ENCODE assay signal across 6 cellular contexts in genomic region chr13:67452526-67452925, GRCh38.
A peak's percentile ranks its signal among the peaks of the same experiment; 100 is the strongest.
DNase-seq lines count a peak whose midpoint lies in the region; FAIRE-seq and TF ChIP-seq lines count a peak whose summit lies in the region.
"Not testable (repeated sequence)": the region's sequence is repeated elsewhere in the genome, so short reads cannot be mapped to it uniquely, and the experiment has no call there.

No MANE protein-coding gene starts in this region.

- WGBS in neuronal stem cell (ENCODE audit: extremely low coverage in 2 of 2, insufficient read length in 2 of 2, insufficient replicate concordance in 1 of 2), 2 donors, result no CpG with 5 or more reads among the region's 8 CpGs

- not testable (repeated sequence) for H3K4me1 Mint-ChIP-seq in chondrocyte (ENCODE audit: low read depth)

- H4K91ac ChIP-seq in neuronal stem cell (ENCODE audit: low read depth, low read length, poor library complexity), result not testable (repeated sequence)

- peaks cover 15% of the 10 kb centered on the region for H3K36me3 Mint-ChIP-seq in chondrocyte (ENCODE audit: low read depth)

- not testable (repeated sequence) for H3K36me3 ChIP-seq in kidney (ENCODE audit: control insufficient read depth in 1 of 2, insufficient read depth in 2 of 2, low read length in 2 of 2); neuronal stem cell (replicated peaks in 1 of 2; ENCODE audit: control insufficient read depth in 2 of 2, insufficient read depth in 2 of 2, low read length in 2 of 2)

- not testable (repeated sequence) for H2BK12ac ChIP-seq in neuronal stem cell (ENCODE audit: low read length)

- H3K4me2 ChIP-seq in neuronal stem cell (ENCODE audit: insufficient read depth, low read length, poor library complexity, severe bottlenecking), result not testable (repeated sequence)

- DNase-seq in COLO668 (lab: John Stamatoyannopoulos, UW; ENCODE audit: unreplicated experiment) (peak; percentile 36), DMS53 (lab: John Stamatoyannopoulos, UW) (peak; percentile 7), NCI-H69 (lab: John Stamatoyannopoulos, UW) (peak; percentile 12), chondrocyte (ENCODE audit: low spot score) (peak; percentile 63), kidney (peak; percentile 65)
- not testable (repeated sequence) for DNase-seq in neuronal stem cell (ENCODE audit: low spot score)

- not testable (repeated sequence) for H3K27me3 ChIP-seq in neuronal stem cell (ENCODE audit: control insufficient read depth in 3 of 3, insufficient read depth in 3 of 3, low read depth in 1 of 3, low read length in 3 of 3)

- peak overlapping the region; percentile 56 for H2AFZ ChIP-seq in neuronal stem cell (ENCODE audit: low read length)

- not testable (repeated sequence) for H3K4me3 ChIP-seq in kidney (ENCODE audit: low read length in 2 of 2); neuronal stem cell (ENCODE audit: low read length in 2 of 2)

- H2BK120ac ChIP-seq in neuronal stem cell (ENCODE audit: low read depth, low read length), result not testable (repeated sequence)

- H2BK5ac ChIP-seq in neuronal stem cell (ENCODE audit: low read length), result not testable (repeated sequence)

- H3K4me3 Mint-ChIP-seq in chondrocyte (ENCODE audit: unreplicated experiment), result not testable (repeated sequence)

- H3K23ac ChIP-seq in neuronal stem cell (ENCODE audit: low read depth, low read length, poor library complexity), result not testable (repeated sequence)

- not testable (repeated sequence) for H3K9me3 ChIP-seq in kidney (ENCODE audit: control insufficient read depth in 1 of 2, low read length in 2 of 2); neuronal stem cell (replicated peaks in 1 of 2; ENCODE audit: control insufficient read depth in 2 of 2, insufficient read depth in 1 of 2, low read depth in 1 of 2, low read length in 2 of 2)

- not testable (repeated sequence) for H3K27me3 Mint-ChIP-seq in chondrocyte (ENCODE audit: low read depth)

- not testable (repeated sequence) for H3K4me1 ChIP-seq in kidney (ENCODE audit: control insufficient read depth in 1 of 2, insufficient read depth in 1 of 2, low read depth in 1 of 2, low read length in 2 of 2); neuronal stem cell (ENCODE audit: control insufficient read depth in 2 of 2, insufficient read depth in 1 of 2, low read depth in 1 of 2, low read length in 2 of 2)

- TF ChIP-seq CTCF in chondrocyte (IDR thresholded peaks at IDR 0.05); kidney (IDR thresholded peaks at IDR 0.05; ENCODE audit: borderline replicate concordance, extremely low read depth, insufficient read depth): not testable (repeated sequence)

- not testable (repeated sequence) for H3K27ac Mint-ChIP-seq in chondrocyte (ENCODE audit: unreplicated experiment)

- H3K9me3 Mint-ChIP-seq in chondrocyte (ENCODE audit: low read depth), result peaks cover 18% of the 10 kb centered on the region

- not testable (repeated sequence) for H2BK15ac ChIP-seq in neuronal stem cell (ENCODE audit: low read length)

- not testable (repeated sequence) for H3K27ac ChIP-seq in kidney (ENCODE audit: low read depth in 2 of 2, low read length in 2 of 2); neuronal stem cell (replicated peaks; ENCODE audit: low read length)

- not testable (repeated sequence) for H4K8ac ChIP-seq in neuronal stem cell (ENCODE audit: low read depth, low read length)

- FAIRE-seq in kidney (lab: Jason Lieb, UNC), result not testable (repeated sequence)

- not testable (repeated sequence) for H3K4ac ChIP-seq in neuronal stem cell (ENCODE audit: low read length)

- not testable (repeated sequence) for H2AK5ac ChIP-seq in neuronal stem cell (ENCODE audit: low read depth, low read length)

- intact Hi-C loops in kidney (cut with DNase I), result not testable (repeated sequence)

- H3K9ac ChIP-seq in kidney (ENCODE audit: low read length in 2 of 2); neuronal stem cell (ENCODE audit: low read depth, low read length, poor library complexity): not testable (repeated sequence)

- H3K18ac ChIP-seq in neuronal stem cell (ENCODE audit: low read length), result not testable (repeated sequence)

- H3K14ac ChIP-seq in neuronal stem cell (ENCODE audit: low read length), result not testable (repeated sequence)

- H3K79me1 ChIP-seq in neuronal stem cell (ENCODE audit: low read depth, low read length), result not testable (repeated sequence)
